Comparison of ENCODE assay signal across 8 cellular contexts in the genomic region with DNA sequence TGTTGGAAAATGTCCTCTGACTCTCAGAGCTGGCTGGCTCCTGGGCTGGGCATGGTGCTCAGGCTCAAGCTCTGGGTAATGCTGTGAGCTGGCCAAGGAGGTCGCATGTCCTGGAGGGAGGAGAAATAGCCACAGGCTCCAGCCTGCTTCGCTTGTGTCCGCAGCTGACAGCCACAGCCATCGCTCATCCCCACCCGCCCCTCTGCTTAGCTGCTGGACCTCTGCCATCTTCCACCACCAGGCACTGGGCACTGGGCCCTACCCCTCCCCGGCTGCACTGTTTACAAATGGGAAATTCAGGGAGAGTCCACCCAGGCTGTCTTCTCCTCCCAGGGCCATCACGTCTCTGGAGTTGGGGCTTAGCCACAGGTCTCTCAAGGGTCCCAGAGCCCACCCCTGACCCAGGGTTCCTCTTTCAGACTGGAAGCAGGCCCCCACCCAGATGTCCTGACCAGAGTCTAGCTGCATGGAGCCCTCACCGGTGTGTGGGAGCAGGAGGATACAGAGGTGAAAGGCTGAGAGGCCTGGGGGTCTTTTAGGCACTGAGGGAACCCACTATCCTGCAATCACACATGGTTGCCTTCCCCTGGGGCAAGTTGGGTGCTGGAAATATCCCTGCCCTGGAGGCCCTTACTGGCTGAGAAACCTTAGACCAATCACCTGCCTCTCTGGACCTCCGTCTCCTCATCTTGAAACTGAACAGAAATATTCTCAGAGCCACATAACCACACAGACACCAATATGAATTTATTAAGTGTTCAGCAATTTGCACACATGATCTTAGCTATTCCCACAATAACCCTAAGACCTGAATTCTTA.
DNase-seq lines count a peak whose midpoint lies in the region; ATAC-seq and TF ChIP-seq lines count a peak whose summit lies in the region.

No MANE protein-coding gene starts in this region.

- peaks cover 3% of the 10 kb centered on the region for H3K36me3 Mint-ChIP-seq in neural progenitor cell

- no peak overlapping the region for H3K4me2 ChIP-seq in neural progenitor cell

- no peak overlapping the region for H2AFZ ChIP-seq in neural progenitor cell (replicated peaks)

- H3K9ac ChIP-seq in neural progenitor cell = no peak overlapping the region

- H3K4me1 Mint-ChIP-seq in neural progenitor cell = peaks cover 38% of the 10 kb centered on the region

- peaks cover 12% of the 10 kb centered on the region for H3K27me3 Mint-ChIP-seq in neural progenitor cell (ENCODE audit: insufficient read depth, low read depth)

- intact Hi-C loops in dorsolateral prefrontal cortex (cut with DNase I) = loop anchor here in 1 of 2 donors (1.0 to 10.0 kb wide), 2 partner anchors 35 to 477 kb away; no protein-coding TSS in a partner anchor

- no peaks in the 10 kb centered on the region for H3K9me3 ChIP-seq in neural progenitor cell (ENCODE audit: low read depth)

- peak overlapping the region; percentile 96 for H3K27ac Mint-ChIP-seq in neural progenitor cell

- DNase-seq in Daoy (ENCODE audit: low read depth) (peak; percentile 67), NCI-H146 treated with DMSO at 0.1 percent for 48 hours (lab: John Stamatoyannopoulos, UW; ENCODE audit: unreplicated experiment) (peak; percentile 72), dorsolateral prefrontal cortex (peak; percentile 89 to 98 (median 94)), neural progenitor cell (ENCODE audit: low spot score) (no peak), RPMI8226 (no peak), NAMALWA (ENCODE audit: low spot score) (no peak)
- no peak for DNase-seq in activated CD4-positive, alpha-beta T cell treated with anti-CD3 and anti-CD28 coated beads for 4 hours

- no peaks in the 10 kb centered on the region for H3K79me2 ChIP-seq in neural progenitor cell (ENCODE audit: low read depth)

- peak overlapping the region; percentile 55 to 98 (median 92) for H3K27ac ChIP-seq in dorsolateral prefrontal cortex
- no peak overlapping the region for H3K27ac ChIP-seq in neural progenitor cell

- H3K4me3 Mint-ChIP-seq in neural progenitor cell = no peak overlapping the region

- no peaks in the 10 kb centered on the region for H3K4me1 ChIP-seq in neural progenitor cell

- no peaks in the 10 kb centered on the region for H3K36me3 ChIP-seq in neural progenitor cell

- H3K27me3 ChIP-seq in dorsolateral prefrontal cortex = peaks cover 0 to 6% (median 0%) of the 10 kb centered on the region in 45 donors
- no peaks in the 10 kb centered on the region for H3K27me3 ChIP-seq in neural progenitor cell

- ATAC-seq in GM21447 (IDR thresholded peaks at IDR 0.05; ENCODE audit: unreplicated experiment) = peak; percentile 75

- H3K4me3 ChIP-seq in dorsolateral prefrontal cortex (peak overlapping the region in 1 of 59 donors; percentile 10), neural progenitor cell (no peak overlapping the region)

- TF ChIP-seq CTCF in dorsolateral prefrontal cortex (IDR thresholded peaks at IDR 0.05 in 54 of 56, conservative IDR thresholded peaks at IDR 0.05 in 2 of 56; ENCODE audit: low read depth in 1 of 56, partially characterized antibody in 56 of 56) = peak in 29 of 56 donors; percentile 6 to 57 (median 26)
- no peak for TF ChIP-seq CTCF in neural progenitor cell (IDR thresholded peaks at IDR 0.05)

- H3K9me3 Mint-ChIP-seq in neural progenitor cell = peaks cover 3% of the 10 kb centered on the region

- no peaks in the 10 kb centered on the region for H4K20me1 ChIP-seq in neural progenitor cell (ENCODE audit: low read depth)

- no peaks in the 10 kb centered on the region for H3F3A ChIP-seq in neural progenitor cell (ENCODE audit: low read depth)

Comparison
In these comparisons a context has a peak if more than half of its experiments do, and no peak if none do; other contexts are left out.
1. DNase-seq: peak in Daoy (single experiment), NCI-H146 treated with DMSO at 0.1 percent for 48 hours (single experiment) and dorsolateral prefrontal cortex (10 of 10); none in neural progenitor cell (single experiment), RPMI8226 (single experiment), NAMALWA (single experiment) and activated CD4-positive, alpha-beta T cell treated with anti-CD3 and anti-CD28 coated beads for 4 hours (0 of 2).